1 cellular context compared by ENCODE assay signal in the genomic region with DNA sequence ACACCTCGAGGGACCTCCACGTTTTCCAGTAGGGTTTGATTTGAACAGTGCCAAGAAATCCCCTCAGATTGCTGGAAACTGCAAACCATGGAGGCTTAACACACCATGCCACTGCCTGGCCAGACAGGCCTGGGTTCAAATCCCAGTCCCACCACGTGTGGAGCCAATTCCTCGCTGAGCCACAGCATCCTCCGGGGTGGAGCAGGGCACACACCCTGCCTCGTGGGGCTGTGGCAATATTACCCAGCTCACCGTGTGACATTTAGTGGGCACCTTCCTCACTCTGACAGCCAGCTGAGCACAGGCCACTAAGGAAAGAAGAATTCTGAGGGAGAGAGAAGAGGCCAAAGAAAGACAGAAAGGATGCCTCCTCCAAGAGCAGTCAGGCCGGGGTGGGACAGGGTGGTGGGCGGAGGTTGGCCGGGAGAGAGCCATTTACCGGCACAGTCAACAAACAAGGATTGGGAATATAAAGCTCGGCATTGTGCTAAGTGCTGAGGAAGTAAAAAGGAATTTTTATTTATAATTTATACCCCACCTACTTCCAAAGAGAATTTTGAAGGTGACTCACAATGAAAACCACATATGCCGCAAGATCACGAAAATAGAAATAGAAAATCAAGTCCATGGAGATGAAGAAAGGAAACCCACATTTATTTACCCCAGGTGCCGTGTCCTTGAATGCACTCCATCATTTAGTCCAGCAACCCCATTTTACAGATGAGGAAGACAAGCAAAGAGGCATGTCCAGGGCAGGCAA.
A peak's percentile ranks its signal among the peaks of the same experiment; 100 is the strongest.
TF ChIP-seq lines count a peak whose summit lies in the region.

No MANE protein-coding gene starts in this region.

TF ChIP-seq in IMR-90, 13 proteins besides CTCF, POLR2A, EP300 and RAD21:
- TF ChIP-seq FOS (IDR thresholded peaks at IDR 0.05; ENCODE audit: low read depth, low read length) (peak; percentile 73; the same call in 1 of the 2 replicates), MAFK (IDR thresholded peaks at IDR 0.05; ENCODE audit: low read depth, low read length) (no peak; the same call in 1 of the 2 replicates), MXI1 (IDR thresholded peaks at IDR 0.05; ENCODE audit: borderline replicate concordance, low read depth, low read length) (0 out of 2 replicates have a peak, but pooled peaks have one; percentile 45), CEBPB (IDR thresholded peaks at IDR 0.05; ENCODE audit: low read depth, low read length) (peak; percentile 80), SMC3 (IDR thresholded peaks at IDR 0.05; ENCODE audit: low read depth, low read length) (peak; percentile 14; the same call in 1 of the 2 replicates), MAZ (IDR thresholded peaks at IDR 0.05; ENCODE audit: borderline replicate concordance, low read depth, low read length) (0 out of 2 replicates have a peak, but pooled peaks have one; percentile 38), RFX5 (IDR thresholded peaks at IDR 0.05; ENCODE audit: low read depth, low read length) (no peak), NFE2L2 (IDR thresholded peaks at IDR 0.05; ENCODE audit: low read depth, low read length) (no peak), BHLHE40 (IDR thresholded peaks at IDR 0.05; ENCODE audit: low read depth, low read length) (no peak)
- TF ChIP-seq, protein P1, sequence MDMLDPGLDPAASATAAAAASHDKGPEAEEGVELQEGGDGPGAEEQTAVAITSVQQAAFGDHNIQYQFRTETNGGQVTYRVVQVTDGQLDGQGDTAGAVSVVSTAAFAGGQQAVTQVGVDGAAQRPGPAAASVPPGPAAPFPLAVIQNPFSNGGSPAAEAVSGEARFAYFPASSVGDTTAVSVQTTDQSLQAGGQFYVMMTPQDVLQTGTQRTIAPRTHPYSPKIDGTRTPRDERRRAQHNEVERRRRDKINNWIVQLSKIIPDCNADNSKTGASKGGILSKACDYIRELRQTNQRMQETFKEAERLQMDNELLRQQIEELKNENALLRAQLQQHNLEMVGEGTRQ (IDR thresholded peaks at IDR 0.05; ENCODE audit: low read depth, low read length) = no peak
